ENCODE assay signal across 4 cellular contexts in genomic region chr3:125957020-125957419, GRCh38. TPM values are rescaled to one million over a fixed set of nuclear protein-coding genes. Genes with fewer than 3 reads are reported as not detected.
"Had no signal": no experiment of that assay in that cellular context is flagged by ENCODE, and none has a peak within 500 bp of the region (broad histone marks: within the 10 kb centered on the region; RNA-seq: fewer than 3 reads in every experiment).

No MANE protein-coding gene starts in this region.

RNA-seq across cellular contexts. Expression of gene ROPN1B, which starts 12.0 kb away (rescaled TPM):
- total RNA-seq: HepG2, HT1080, IMR-90 had no signal
- polyA plus RNA-seq: HepG2, IgD-negative memory B cell, IMR-90 had no signal
